Comparison of ENCODE assay signal across 31 cellular contexts in genomic region chr2:9065901-9066300, GRCh38.
"Had no signal": no experiment of that assay in that cellular context is flagged by ENCODE, and none has a peak within 500 bp of the region (broad histone marks: within the 10 kb centered on the region; RNA-seq: fewer than 3 reads in every experiment).

No MANE protein-coding gene starts in this region.

- H3K27ac Mint-ChIP-seq: immature natural killer cell; naive thymus-derived CD8-positive, alpha-beta T cell; nephron; stimulated activated memory B cell treated with anti-CD40 and anti-IgM and Interleukin-4, amounts not matched to agents 10 μg/mL and 1 μg/mL and 100 μg/mL, for 72 hours; stimulated activated naive CD8-positive, alpha-beta T cell treated with anti-CD3 and anti-CD28 coated beads, Interleukin-15, amount 100 ng/mL, for 72 hours; type B pancreatic cell had no signal

- H3K36me3 Mint-ChIP-seq: stimulated activated memory B cell treated with anti-CD40 and anti-IgM and Interleukin-4, amounts not matched to agents 10 μg/mL and 1 μg/mL and 100 μg/mL, for 72 hours; type B pancreatic cell had no signal

- H3K4me2 ChIP-seq: smooth muscle cell had no signal

- ATAC-seq: left colon; left lung; lower lobe of right lung; naive thymus-derived CD8-positive, alpha-beta T cell; pancreas; right cardiac atrium; stimulated activated memory B cell treated with anti-CD40 and anti-IgM and Interleukin-4, amounts not matched to agents 10 μg/mL and 1 μg/mL and 100 μg/mL, for 72 hours; stimulated activated naive CD8-positive, alpha-beta T cell treated with anti-CD3 and anti-CD28 coated beads, Interleukin-15, amount 100 ng/mL, for 72 hours had no signal

- H3K27ac ChIP-seq: left lung, lower lobe of right lung, pancreas, prostate gland, sigmoid colon, tibial nerve, uterus had no signal

- H3K9me3 ChIP-seq: prostate gland had no signal

- H3K36me3 ChIP-seq: left lung, lower lobe of right lung, pancreas, prostate gland, sigmoid colon, tibial nerve, uterus had no signal

- H3K4me3 Mint-ChIP-seq: immature natural killer cell; naive thymus-derived CD8-positive, alpha-beta T cell; nephron; neural crest cell; stimulated activated memory B cell treated with anti-CD40 and anti-IgM and Interleukin-4, amounts not matched to agents 10 μg/mL and 1 μg/mL and 100 μg/mL, for 72 hours; stimulated activated naive CD8-positive, alpha-beta T cell treated with anti-CD3 and anti-CD28 coated beads, Interleukin-15, amount 100 ng/mL, for 72 hours; type B pancreatic cell had no signal

- H3K4me1 Mint-ChIP-seq: immature natural killer cell; nephron; stimulated activated memory B cell treated with anti-CD40 and anti-IgM and Interleukin-4, amounts not matched to agents 10 μg/mL and 1 μg/mL and 100 μg/mL, for 72 hours; stimulated activated naive CD8-positive, alpha-beta T cell treated with anti-CD3 and anti-CD28 coated beads, Interleukin-15, amount 100 ng/mL, for 72 hours had no signal

- H3K4me3 ChIP-seq: left lung, lower lobe of right lung, pancreas, prostate gland, sigmoid colon, smooth muscle cell, tibial nerve, uterus had no signal

- H3K27me3 ChIP-seq: left lung, pancreas, sigmoid colon, tibial nerve had no signal

- FAIRE-seq: islet of Langerhans, kidney, pancreas had no signal

- DNase-seq: hypothalamus; immature natural killer cell; kidney; left colon; left lung; lower lobe of right lung; mammary epithelial cell; mesenchymal stem cell; naive thymus-derived CD8-positive, alpha-beta T cell; nucleus accumbens; pancreas; posterior cingulate gyrus; retina; right cardiac atrium; sigmoid colon; stimulated activated CD4-positive, alpha-beta T cell treated with anti-CD3 and anti-CD28 coated beads, Interleukin-1b, Interleukin-23, amount 100 ng/mL, for 48 hours; stimulated activated CD4-positive, alpha-beta T cell treated with anti-CD3 and anti-CD28 coated beads, Interleukin-2, amount 100 ng/mL, for 48 hours; stimulated activated CD4-positive, alpha-beta T cell treated with anti-CD3 and anti-CD28 coated beads, Interleukin-4, amount 100 ng/mL, for 4 hours; stimulated activated CD8-positive, alpha-beta memory T cell treated with anti-CD3 and anti-CD28 coated beads, Interleukin-4, amount 100 ng/mL, for 48 hours; stimulated activated naive CD4-positive, alpha-beta T cell treated with Interleukin-2 at 50 U/mL for 16 hours; stimulated activated naive CD8-positive, alpha-beta T cell treated with anti-CD3 and anti-CD28 coated beads, Interleukin-15, amount 100 ng/mL, for 72 hours; substantia nigra; uterus had no signal

- H3K4me1 ChIP-seq: left lung, lower lobe of right lung, pancreas, prostate gland, sigmoid colon, tibial nerve, uterus had no signal
